8 cellular contexts compared by ENCODE assay signal in genomic region chr7:26090927-26091519, GRCh38.
DNase-seq lines count a peak whose midpoint lies in the region; ATAC-seq and TF ChIP-seq lines count a peak whose summit lies in the region.

No MANE protein-coding gene starts in this region.

- H3K9me2 ChIP-seq in hepatocyte (replicated peaks; ENCODE audit: insufficient read depth), result no peaks in the 10 kb centered on the region

- H3K79me2 ChIP-seq in hepatocyte (no peaks in the 10 kb centered on the region), smooth muscle cell (ENCODE audit: low read depth) (no peaks in the 10 kb centered on the region)

- H3K4me3 ChIP-seq in ascending aorta (peak overlapping the region in 1 of 2 donors; percentile 2), hepatocyte (no peak overlapping the region), smooth muscle cell (peak overlapping the region; percentile 23)

- H3K9ac ChIP-seq in smooth muscle cell (ENCODE audit: low read depth), result no peak overlapping the region

- H3K9me3 ChIP-seq in ascending aorta, result no peaks in the 10 kb centered on the region
- H3K9me3 ChIP-seq in hepatocyte (ENCODE audit: low read depth), result no peaks in the 10 kb centered on the region
- H3K9me3 ChIP-seq in smooth muscle cell (replicated peaks; ENCODE audit: low read depth), result no peaks in the 10 kb centered on the region

- H2AFZ ChIP-seq in hepatocyte (no peak overlapping the region), smooth muscle cell (ENCODE audit: low read depth) (peak overlapping the region; percentile 78)

- WGBS in hepatocyte (ENCODE audit: low lambda C conversion rate, missing lambda C conversion rate), result 19% methylated on average over 6 of the region's 6 CpGs
- WGBS in smooth muscle cell (ENCODE audit: low lambda C conversion rate), result 21% methylated on average over 6 of the region's 6 CpGs

- H4K20me1 ChIP-seq in hepatocyte (ENCODE audit: insufficient read depth, poor library complexity, severe bottlenecking) (no peaks in the 10 kb centered on the region), smooth muscle cell (ENCODE audit: low read depth) (no peaks in the 10 kb centered on the region)

- TF ChIP-seq CTCF in ascending aorta (IDR thresholded peaks at IDR 0.05) (peak; percentile 43 to 58 (median 43)), hepatocyte (IDR thresholded peaks at IDR 0.05; ENCODE audit: poor library complexity) (peak; percentile 80), smooth muscle cell (IDR thresholded peaks at IDR 0.05; ENCODE audit: borderline replicate concordance, insufficient read depth, poor library complexity, severe bottlenecking) (peak; percentile 75)

- no peak overlapping the region for H3K27ac ChIP-seq in ascending aorta
- H3K27ac ChIP-seq in hepatocyte, result no peak overlapping the region
- no peak overlapping the region for H3K27ac ChIP-seq in smooth muscle cell (ENCODE audit: low read depth)

- H3K36me3 ChIP-seq in ascending aorta, result no peaks in the 10 kb centered on the region
- H3K36me3 ChIP-seq in hepatocyte (replicated peaks; ENCODE audit: insufficient read depth, low read depth), result no peaks in the 10 kb centered on the region
- H3K36me3 ChIP-seq in smooth muscle cell (ENCODE audit: low read depth), result no peaks in the 10 kb centered on the region

- H3K4me1 ChIP-seq in ascending aorta (no peaks in the 10 kb centered on the region), hepatocyte (ENCODE audit: insufficient read depth) (no peaks in the 10 kb centered on the region), smooth muscle cell (ENCODE audit: low read depth) (no peaks in the 10 kb centered on the region)

- intact Hi-C loops in ascending aorta (cut with DNase I), result loop anchor here (2.0 kb wide), 1 partner anchor 274 kb away; no protein-coding TSS in a partner anchor

- DNase-seq in DMS153 treated with DMSO at 0.1 percent for 48 hours (lab: John Stamatoyannopoulos, UW; ENCODE audit: unreplicated experiment), result peak; percentile 85
- peak; percentile 48 to 80 for DNase-seq in NCI-H524 (lab: John Stamatoyannopoulos, UW)
- no peak for DNase-seq in ascending aorta (ENCODE audit: low spot score in 2 of 2)
- DNase-seq in hepatocyte (ENCODE audit: low spot score), result peak; percentile 68
- DNase-seq in smooth muscle cell (lab: John Stamatoyannopoulos, UW; ENCODE audit: unreplicated experiment), result no peak
- DNase-seq in activated CD8-positive, alpha-beta memory T cell treated with anti-CD3 and anti-CD28 coated beads, Interleukin-2, amount 50 U/mL, for 4 hours, result no peak

- H3F3A ChIP-seq in smooth muscle cell (ENCODE audit: low read depth), result no peaks in the 10 kb centered on the region

- H3K27me3 ChIP-seq in ascending aorta (no peaks in the 10 kb centered on the region), hepatocyte (no peaks in the 10 kb centered on the region), smooth muscle cell (ENCODE audit: low read depth) (no peaks in the 10 kb centered on the region)

- H3K4me2 ChIP-seq in hepatocyte, result peak overlapping the region; percentile 53
- H3K4me2 ChIP-seq in smooth muscle cell, result peak overlapping the region; percentile 69

- ATAC-seq in HG02642 (IDR thresholded peaks at IDR 0.05; ENCODE audit: poor library complexity, unreplicated experiment) (peak; percentile 53), esophagus mucosa (no peak)

Comparison
In these comparisons a context has a peak if more than half of its experiments do, and no peak if none do; other contexts are left out.
1. DNase-seq: peak in DMS153 treated with DMSO at 0.1 percent for 48 hours (single experiment), NCI-H524 (2 of 2) and hepatocyte (single experiment); none in ascending aorta (0 of 2), smooth muscle cell (single experiment) and activated CD8-positive, alpha-beta memory T cell treated with anti-CD3 and anti-CD28 coated beads, Interleukin-2, amount 50 U/mL, for 4 hours (single experiment).
2. Peak in every context shown above with its lines, with median percentiles within 50 percentile points of each other: CTCF ChIP-seq.